Comparison of ENCODE assay signal across 9 cellular contexts in the genomic region with DNA sequence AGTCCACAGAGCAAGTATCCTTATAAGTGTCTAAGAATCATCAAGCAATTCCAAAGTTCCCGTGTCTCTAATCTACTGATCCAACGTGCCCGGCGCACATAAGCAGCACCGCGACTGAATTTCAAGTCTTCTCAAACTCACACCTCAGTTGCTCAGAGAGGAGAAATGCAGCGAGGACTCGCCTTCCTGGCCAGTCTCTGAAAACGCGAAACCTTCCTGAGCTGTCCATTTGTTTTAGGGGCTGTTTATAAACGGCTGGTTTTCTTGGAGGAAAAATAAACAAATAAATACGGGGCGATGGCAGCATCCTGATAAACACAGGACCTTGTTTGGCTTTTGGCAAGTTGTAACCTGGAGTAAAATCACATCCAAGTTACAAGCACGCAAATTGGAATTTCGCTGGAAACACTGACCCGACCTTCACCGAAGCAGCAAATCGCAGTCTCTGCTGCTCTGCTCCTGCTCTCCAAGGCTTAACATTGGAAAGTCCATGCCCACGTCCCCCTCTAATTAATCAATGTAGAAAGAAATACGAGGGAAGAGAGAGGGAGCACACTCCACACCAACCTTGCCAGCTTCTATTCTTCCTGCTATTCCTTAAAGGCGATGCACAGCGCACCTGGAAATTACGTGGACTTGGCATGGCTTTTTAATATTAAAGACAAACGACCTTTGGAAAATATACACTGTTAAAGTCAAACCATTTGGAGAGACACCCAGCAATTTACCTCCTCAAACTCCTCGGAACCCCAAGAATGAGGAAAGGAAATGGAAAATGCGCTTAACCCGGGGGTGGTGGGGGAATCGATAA.
DNase-seq lines count a peak whose midpoint lies in the region; ATAC-seq lines count a peak whose summit lies in the region.
"Had no signal": no experiment of that assay in that cellular context is flagged by ENCODE, and none has a peak within 500 bp of the region (broad histone marks: within the 10 kb centered on the region; RNA-seq: fewer than 3 reads in every experiment).

No MANE protein-coding gene starts in this region.

- no peak overlapping the region for H3K27ac ChIP-seq in iPS-20b (ENCODE audit: low read length)
- peak overlapping the region; percentile 90 for H3K27ac ChIP-seq in substantia nigra (ENCODE audit: low read depth, low read length, poor library complexity, severe bottlenecking)

- DNase-seq in NCI-H2171 treated with DMSO at 0.1 percent for 48 hours (lab: John Stamatoyannopoulos, UW): peak; percentile 38
- no peak for DNase-seq in NCI-H2171 (lab: John Stamatoyannopoulos, UW)
- peak; percentile 22 for DNase-seq in SK-N-DZ (ENCODE audit: low spot score)
- peak in 9 of 49 donors; percentile 10 to 56 (median 38) for DNase-seq in substantia nigra (lab: John Stamatoyannopoulos, UW)
- no peak for DNase-seq in NCI-H2107 treated with DMSO at 0.1 percent for 48 hours (lab: John Stamatoyannopoulos, UW; ENCODE audit: unreplicated experiment)
- DNase-seq in activated CD4-positive, alpha-beta T cell treated with anti-CD3 and anti-CD28 coated beads, Interleukin-2, amount 50 U/mL, for 4 hours: no peak

- no peak overlapping the region for H3K9ac ChIP-seq in iPS-20b (ENCODE audit: low read depth, low read length)

- peaks cover 8% of the 10 kb centered on the region; the same call in 1 of the 2 replicates for H3K4me1 ChIP-seq in iPS-20b (ENCODE audit: insufficient read depth, low read length)

- peak overlapping the region; percentile 58 for H3K4me3 ChIP-seq in iPS-20b (ENCODE audit: low read length)

- ATAC-seq in GM19023 (IDR thresholded peaks at IDR 0.05; ENCODE audit: unreplicated experiment): no peak
- ATAC-seq: stimulated activated memory B cell treated with anti-CD40 and anti-IgM and Interleukin-4, amounts not matched to agents 10 μg/mL and 1 μg/mL and 100 μg/mL, for 72 hours had no signal

- H3K27me3 ChIP-seq in iPS-20b (ENCODE audit: insufficient read depth, low read length): peaks cover 92% of the 10 kb centered on the region

- no peaks in the 10 kb centered on the region for H3K36me3 ChIP-seq in iPS-20b (ENCODE audit: insufficient read depth, low read depth, low read length)

- no peaks in the 10 kb centered on the region for H3K9me3 ChIP-seq in iPS-20b (ENCODE audit: insufficient read depth, low read depth, low read length)

Comparison
In these comparisons a context has a peak if more than half of its experiments do, and no peak if none do; other contexts are left out.
1. DNase-seq: peak in NCI-H2171 treated with DMSO at 0.1 percent for 48 hours (single experiment) and SK-N-DZ (single experiment); none in NCI-H2171 (single experiment), NCI-H2107 treated with DMSO at 0.1 percent for 48 hours (single experiment) and activated CD4-positive, alpha-beta T cell treated with anti-CD3 and anti-CD28 coated beads, Interleukin-2, amount 50 U/mL, for 4 hours (0 of 2).